Comparison of ENCODE assay signal across 8 cellular contexts in the genomic region with DNA sequence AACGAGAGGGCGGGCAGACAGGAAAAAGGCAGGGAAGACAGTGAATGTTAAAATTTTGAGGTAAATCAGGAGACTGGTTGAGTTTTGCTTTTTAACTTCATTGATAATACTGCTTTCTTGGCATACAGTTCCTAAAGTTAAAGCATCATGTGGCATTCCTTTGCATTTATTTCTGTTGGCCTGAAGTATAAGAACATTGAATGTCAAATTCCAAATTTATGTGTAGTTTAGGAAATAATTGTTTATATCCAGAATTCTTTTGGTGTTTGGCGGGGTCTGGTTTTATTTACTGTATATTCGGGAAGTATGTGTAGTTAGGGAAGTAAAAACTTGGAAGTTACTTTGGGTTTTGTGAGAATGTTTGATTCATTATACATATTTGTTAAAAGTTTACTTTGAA.
DNase-seq lines count a peak whose midpoint lies in the region; ATAC-seq, FAIRE-seq and TF ChIP-seq lines count a peak whose summit lies in the region.

No MANE protein-coding gene starts in this region.

- H3K4me1 ChIP-seq in CD8-positive, alpha-beta T cell (ENCODE audit: insufficient read depth, low read length), result peaks cover 51% of the 10 kb centered on the region
- H3K4me1 ChIP-seq in esophagus (ENCODE audit: control insufficient read depth in 2 of 2, insufficient read depth in 2 of 2, low read length in 1 of 2), result no peaks in the 10 kb centered on the region
- peaks cover 19 to 50% (median 35%) of the 10 kb centered on the region in 3 donors for H3K4me1 ChIP-seq in pancreas

- FAIRE-seq in RCC 7860 (lab: Jason Lieb, UNC) (peak; percentile 17), pancreas (lab: Jason Lieb, UNC) (no peak)

- H3K36me3 ChIP-seq in CD8-positive, alpha-beta T cell (ENCODE audit: insufficient read depth, low read length), result no peaks in the 10 kb centered on the region
- no peaks in the 10 kb centered on the region for H3K36me3 ChIP-seq in esophagus (ENCODE audit: control insufficient read depth in 2 of 2, insufficient read depth in 2 of 2, low read length in 1 of 2)
- H3K36me3 ChIP-seq in pancreas, result no peaks in the 10 kb centered on the region

- CTCF ChIA-PET in CD8-positive, alpha-beta T cell (lab: Charles Lee), result no interaction called here

- intact Hi-C loops in CD8-positive, alpha-beta T cell (cut with DNase I, micrococcal nuclease), result loop anchor here (2.0 to 10.0 kb wide), 10 partner anchors 45 to 1843 kb away; a partner anchor contains a TSS
- intact Hi-C loops in pancreas (cut with DNase I), result no loop called here

- H3K27ac ChIP-seq in CD8-positive, alpha-beta T cell (ENCODE audit: low read depth, low read length), result peak overlapping the region; percentile 89
- H3K27ac ChIP-seq in esophagus (ENCODE audit: low read depth in 2 of 2, low read length in 1 of 2) (peak overlapping the region; percentile 92 to 98), pancreas (peak overlapping the region; percentile 97 to 100 (median 100))

- ATAC-seq in CD8-positive, alpha-beta T cell, result no peak
- ATAC-seq in pancreas (no peak), HG02610 (IDR thresholded peaks at IDR 0.05; ENCODE audit: unreplicated experiment) (no peak)

- H3K27ac Mint-ChIP-seq in CD8-positive, alpha-beta T cell, result peak overlapping the region; percentile 93

- no peaks in the 10 kb centered on the region for H3K9me3 ChIP-seq in CD8-positive, alpha-beta T cell (ENCODE audit: low read length)
- H3K9me3 ChIP-seq in esophagus (ENCODE audit: control insufficient read depth in 2 of 2, insufficient read depth in 1 of 2, low read depth in 1 of 2, low read length in 1 of 2), result no peaks in the 10 kb centered on the region
- H3K9me3 ChIP-seq in pancreas, result no peaks in the 10 kb centered on the region

- POLR2A ChIA-PET in CD8-positive, alpha-beta T cell (lab: Charles Lee), result no interaction called here

- peaks cover 8% of the 10 kb centered on the region for H3K36me3 Mint-ChIP-seq in CD8-positive, alpha-beta T cell

- no peak for TF ChIP-seq CTCF in CD8-positive, alpha-beta T cell (IDR thresholded peaks at IDR 0.05)
- TF ChIP-seq CTCF in pancreas (IDR thresholded peaks at IDR 0.05), result no peak

- peaks cover 62% of the 10 kb centered on the region for H3K4me1 Mint-ChIP-seq in CD8-positive, alpha-beta T cell (ENCODE audit: low read depth)

- H3K27me3 ChIP-seq in CD8-positive, alpha-beta T cell (ENCODE audit: insufficient read depth, low read length), result no peaks in the 10 kb centered on the region
- H3K27me3 ChIP-seq in esophagus (ENCODE audit: control insufficient read depth in 1 of 2, insufficient read depth in 2 of 2, low read length in 2 of 2) (no peaks in the 10 kb centered on the region), pancreas (no peaks in the 10 kb centered on the region)

- DNase-seq in CD8-positive, alpha-beta T cell, result no peak
- DNase-seq in RCC 7860 (ENCODE audit: low spot score) (no peak), pancreas (no peak), kidney glomerular epithelial cell (lab: John Stamatoyannopoulos, UW) (no peak), ureter (ENCODE audit: low spot score) (no peak)
- no peak for DNase-seq in effector CD4-positive, alpha-beta T cell

- no peaks in the 10 kb centered on the region for H3K27me3 Mint-ChIP-seq in CD8-positive, alpha-beta T cell (ENCODE audit: low read depth)

- H3K9me3 Mint-ChIP-seq in CD8-positive, alpha-beta T cell, result no peaks in the 10 kb centered on the region

- WGBS in esophagus, 2 donors, result 1% methylated on average over 4 of the region's 4 CpGs
- 0 to 1% methylated on average over 4 of the region's 4 CpGs for WGBS in pancreas, 2 donors

- H3K4me3 ChIP-seq in CD8-positive, alpha-beta T cell (ENCODE audit: low read depth, low read length), result peak overlapping the region; percentile 52
- peak overlapping the region; percentile 73 to 90 for H3K4me3 ChIP-seq in esophagus (ENCODE audit: low read depth in 1 of 2, low read length in 2 of 2)
- H3K4me3 ChIP-seq in pancreas, result peak overlapping the region; percentile 59 to 95 (median 90)

- peak overlapping the region; percentile 90 for H3K4me3 Mint-ChIP-seq in CD8-positive, alpha-beta T cell

Comparison
In these comparisons a context has a peak if more than half of its experiments do, and no peak if none do; other contexts are left out.
1. intact Hi-C loops: an anchor here in CD8-positive, alpha-beta T cell (2.0 to 10.0 kb wide); none called in pancreas.